ENCODE assay signal across 21 cellular contexts in genomic region chr1:16043521-16043920, GRCh38. TPM values are rescaled to one million over a fixed set of nuclear protein-coding genes. Genes with fewer than 3 reads are reported as not detected.
A peak's percentile ranks its signal among the peaks of the same experiment; 100 is the strongest.
DNase-seq lines count a peak whose midpoint lies in the region; ATAC-seq and TF ChIP-seq lines count a peak whose summit lies in the region.
"Had no signal": no experiment of that assay in that cellular context is flagged by ENCODE, and none has a peak within 500 bp of the region (broad histone marks: within the 10 kb centered on the region; RNA-seq: fewer than 3 reads in every experiment).

Gene CLCNKB (plus strand): TSS chr1:16043782. CDS start chr1:16044493, 711 bp downstream.

- no peak within 1 kb of the TSS for H3K14ac ChIP-seq in neuronal stem cell (ENCODE audit: low read length)

- H4K8ac ChIP-seq in neuronal stem cell (ENCODE audit: low read depth, low read length), result peak within 1 kb of the TSS; percentile 17

- POLR2A ChIA-PET in PC-9 (lab: Charles Lee; ENCODE audit: unreplicated experiment), result no interaction called here

- H3F3A ChIP-seq in PC-9 (ENCODE audit: insufficient read depth, low read depth), result no peaks in the 10 kb centered on the region

- DNase-seq in NCI-H1417 (lab: John Stamatoyannopoulos, UW) (peak; percentile 40 to 73 (median 64)), NCI-H1417 treated with DMSO at 0.1 percent for 48 hours (lab: John Stamatoyannopoulos, UW) (no peak), DMS79 (lab: John Stamatoyannopoulos, UW) (peak; percentile 79), body of pancreas (peak; percentile 67 to 85 (median 82)), neuronal stem cell (ENCODE audit: low spot score) (no peak), PC-9 (no peak)
- no peak for DNase-seq in stimulated activated CD4-positive, alpha-beta T cell treated with anti-CD3 and anti-CD28 coated beads, Interleukin-4, amount 100 ng/mL, for 4 hours
- DNase-seq: 8988T, DMS153, NCI-H1436, NCI-H69, Peyer's patch, Right ventricle myocardium superior, SK-N-SH had no signal

- H2BK120ac ChIP-seq in neuronal stem cell (ENCODE audit: low read depth, low read length), result no peak within 1 kb of the TSS

- ATAC-seq in body of pancreas, result peak; percentile 86
- ATAC-seq in HG03159 (IDR thresholded peaks at IDR 0.05; ENCODE audit: unreplicated experiment), result no peak
- ATAC-seq: GM12878 had no signal

- H3K9ac ChIP-seq in neuronal stem cell (ENCODE audit: low read depth, low read length, poor library complexity), result no peak within 1 kb of the TSS
- H3K9ac ChIP-seq: BLaER1 treated with 17β-estradiol and CSF1 and Interleukin-3, amounts not matched to agents 10 nM and 100 nM; SK-N-SH had no signal

- H2BK15ac ChIP-seq in neuronal stem cell (ENCODE audit: low read length), result no peak within 1 kb of the TSS

- peak within 1 kb of the TSS; percentile 85 for H4K91ac ChIP-seq in neuronal stem cell (ENCODE audit: low read depth, low read length, poor library complexity)

- TF ChIP-seq CTCF in body of pancreas (IDR thresholded peaks at IDR 0.05) (no peak), PC-9 (conservative IDR thresholded peaks at IDR 0.05) (no peak)

- peak within 1 kb of the TSS; percentile 41 for H2BK12ac ChIP-seq in neuronal stem cell (ENCODE audit: low read length)

- H2AK5ac ChIP-seq in neuronal stem cell (ENCODE audit: low read depth, low read length), result peak within 1 kb of the TSS; percentile 94

- H2AFZ ChIP-seq in neuronal stem cell (ENCODE audit: low read length) (no peak within 1 kb of the TSS), PC-9 (no peak within 1 kb of the TSS)

- H3K23ac ChIP-seq in neuronal stem cell (ENCODE audit: low read depth, low read length, poor library complexity), result peak within 1 kb of the TSS; percentile 55

- TF ChIP-seq POLR2A in body of pancreas (IDR thresholded peaks at IDR 0.05), result no peak

- peak within 1 kb of the TSS; percentile 66 for H2BK5ac ChIP-seq in neuronal stem cell (ENCODE audit: low read length)

- H4K20me1 ChIP-seq in PC-9 (ENCODE audit: insufficient read depth), result no peaks in the 10 kb centered on the region
- H4K20me1 ChIP-seq: BLaER1 treated with 17β-estradiol and CSF1 and Interleukin-3, amounts not matched to agents 10 nM and 100 nM had no signal

- H3K4me2 ChIP-seq in neuronal stem cell (ENCODE audit: insufficient read depth, low read length, poor library complexity, severe bottlenecking) (no peak within 1 kb of the TSS), PC-9 (no peak within 1 kb of the TSS)
- H3K4me2 ChIP-seq: BLaER1 treated with 17β-estradiol and CSF1 and Interleukin-3, amounts not matched to agents 10 nM and 100 nM; SK-N-SH had no signal

- H3K36me3 ChIP-seq in body of pancreas (replicated peaks in 1 of 2; ENCODE audit: insufficient read depth in 1 of 2, low read depth in 2 of 2) (no peaks in the 10 kb centered on the region), neuronal stem cell (replicated peaks in 1 of 2; ENCODE audit: control insufficient read depth in 2 of 2, insufficient read depth in 2 of 2, low read length in 2 of 2) (no peaks in the 10 kb centered on the region), PC-9 (ENCODE audit: low read depth) (no peaks in the 10 kb centered on the region)
- H3K36me3 ChIP-seq: BLaER1 treated with 17β-estradiol and CSF1 and Interleukin-3, amounts not matched to agents 10 nM and 100 nM; HAP-1; Peyer's patch had no signal

- no peak within 1 kb of the TSS for H3K4ac ChIP-seq in neuronal stem cell (ENCODE audit: low read length)

- H3K9me3 ChIP-seq in body of pancreas (no peaks in the 10 kb centered on the region), neuronal stem cell (replicated peaks in 1 of 2; ENCODE audit: control insufficient read depth in 2 of 2, insufficient read depth in 1 of 2, low read depth in 1 of 2, low read length in 2 of 2) (no peaks in the 10 kb centered on the region), PC-9 (ENCODE audit: insufficient read depth, low read depth) (no peaks in the 10 kb centered on the region)
- H3K9me3 ChIP-seq: BLaER1 treated with 17β-estradiol and CSF1 and Interleukin-3, amounts not matched to agents 10 nM and 100 nM; HAP-1; Peyer's patch; SK-N-SH had no signal

- intact Hi-C loops in body of pancreas (cut with DNase I), result no loop called here
- intact Hi-C loops in PC-9 (cut with micrococcal nuclease; ENCODE audit: unreplicated experiment), result no loop called here

- peak within 1 kb of the TSS; percentile 48 for H3K18ac ChIP-seq in neuronal stem cell (ENCODE audit: low read length)

- H3K27ac ChIP-seq in body of pancreas, result peak within 1 kb of the TSS in 2 of 4 donors; percentile 43 to 62
- no peak within 1 kb of the TSS for H3K27ac ChIP-seq in neuronal stem cell (replicated peaks; ENCODE audit: low read length)
- H3K27ac ChIP-seq in PC-9, result no peak within 1 kb of the TSS
- H3K27ac ChIP-seq: BLaER1 treated with 17β-estradiol and CSF1 and Interleukin-3, amounts not matched to agents 10 nM and 100 nM; Peyer's patch had no signal

- H3K79me1 ChIP-seq in neuronal stem cell (ENCODE audit: low read depth, low read length), result no peaks in the 10 kb centered on the region

- H3K4me1 ChIP-seq in body of pancreas (peaks cover 21% of the 10 kb centered on the region), neuronal stem cell (ENCODE audit: control insufficient read depth in 2 of 2, insufficient read depth in 1 of 2, low read depth in 1 of 2, low read length in 2 of 2) (peaks cover 0 to 3% of the 10 kb centered on the region in 2 donors), PC-9 (replicated peaks; ENCODE audit: insufficient read depth) (no peaks in the 10 kb centered on the region)
- H3K4me1 ChIP-seq: HAP-1, Peyer's patch had no signal

- H3K27me3 ChIP-seq in body of pancreas, result no peaks in the 10 kb centered on the region
- peaks cover 0 to 64% (median 2%) of the 10 kb centered on the region in 3 experiments for H3K27me3 ChIP-seq in neuronal stem cell (ENCODE audit: control insufficient read depth in 3 of 3, insufficient read depth in 3 of 3, low read depth in 1 of 3, low read length in 3 of 3)
- no peaks in the 10 kb centered on the region for H3K27me3 ChIP-seq in PC-9 (ENCODE audit: insufficient read depth, low read depth)
- H3K27me3 ChIP-seq: BLaER1 treated with 17β-estradiol and CSF1 and Interleukin-3, amounts not matched to agents 10 nM and 100 nM; Peyer's patch had no signal

- BruUV-seq in PC-9 (replicated peaks; lab: Mats Ljungman, UMichigan), result no TSS peak

- H3K4me3 ChIP-seq in body of pancreas (no peak within 1 kb of the TSS), neuronal stem cell (ENCODE audit: low read length in 2 of 2) (no peak within 1 kb of the TSS), PC-9 (no peak within 1 kb of the TSS)
- H3K4me3 ChIP-seq: BLaER1 treated with 17β-estradiol and CSF1 and Interleukin-3, amounts not matched to agents 10 nM and 100 nM; GM12878; HAP-1; Peyer's patch had no signal

- H3K9me2 ChIP-seq in PC-9 (ENCODE audit: insufficient read depth), result no peaks in the 10 kb centered on the region
- H3K9me2 ChIP-seq: SK-N-SH had no signal

- H3K79me2 ChIP-seq in PC-9 (ENCODE audit: low read depth), result no peaks in the 10 kb centered on the region

- CTCF ChIA-PET in PC-9 (lab: Charles Lee), result no interaction called here

- WGBS in body of pancreas, 2 donors, result 13 to 29% methylated on average over 2 to 6 of the region's 7 CpGs
- WGBS in neuronal stem cell (ENCODE audit: extremely low coverage in 2 of 2, insufficient read length in 2 of 2, insufficient replicate concordance in 1 of 2), 2 donors, result no CpG with 5 or more reads among the region's 7 CpGs

RNA-seq across cellular contexts. Expression of gene CLCNKB, which starts in this region (rescaled TPM):
- total RNA-seq in body of pancreas (1 to 10 TPM in 1 of 2 donors, not detected in 1; 1.3 TPM), PC-9 (2021) (1.1 and 1.9 TPM in 2 replicates)
- 2.9 TPM for polyA plus RNA-seq in neuronal stem cell (2013, experiment 1 of 2)
- 2.7 TPM for polyA plus RNA-seq in neuronal stem cell (2013, experiment 2 of 2)
- total RNA-seq: GM12878, HT-29, LHCN-M2, Peyer's patch had no signal
- polyA plus RNA-seq: IgD-negative memory B cell had no signal

Comparison
In these comparisons a context has a peak if more than half of its experiments do, and no peak if none do; other contexts are left out.
1. DNase-seq: peak in NCI-H1417 (3 of 3), DMS79 (single experiment) and body of pancreas (4 of 4); none in NCI-H1417 treated with DMSO at 0.1 percent for 48 hours (single experiment), neuronal stem cell (single experiment), stimulated activated CD4-positive, alpha-beta T cell treated with anti-CD3 and anti-CD28 coated beads, Interleukin-4, amount 100 ng/mL, for 4 hours (0 of 2) and PC-9 (0 of 2).